Comparison of ENCODE assay signal across 11 cellular contexts in the genomic region with DNA sequence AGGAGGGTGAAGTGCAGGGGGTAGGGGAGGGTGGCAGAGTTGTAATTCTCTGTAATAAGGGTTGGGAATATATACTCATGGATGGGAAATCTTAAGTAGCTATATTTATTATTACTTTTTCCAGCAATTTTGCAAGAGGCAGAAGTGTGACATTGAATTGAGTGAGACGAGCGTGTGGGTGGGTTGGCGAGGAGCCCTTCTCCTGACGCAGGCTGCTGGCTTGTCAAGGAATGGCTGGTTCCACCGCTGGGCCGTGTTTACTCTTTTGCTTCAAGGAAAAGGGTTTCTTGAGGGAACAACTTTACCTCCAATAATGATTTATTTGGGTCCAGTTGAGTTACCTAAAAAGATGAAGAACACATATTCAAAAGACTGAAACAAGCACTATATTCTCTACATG. TPM values are rescaled to one million over a fixed set of nuclear protein-coding genes. Genes with fewer than 3 reads are reported as not detected.
"Had no signal": no experiment of that assay in that cellular context is flagged by ENCODE, and none has a peak within 500 bp of the region (broad histone marks: within the 10 kb centered on the region; RNA-seq: fewer than 3 reads in every experiment).

No MANE protein-coding gene starts in this region.

- H3K4me3 ChIP-seq: GM23248, GM23338, HAP-1 had no signal

- H3K27ac ChIP-seq: GM23248 had no signal

- H3K9ac ChIP-seq: GM23248 had no signal

- H3K27ac Mint-ChIP-seq: GM23338, H9, HFFc6 had no signal

- DNase-seq: GM23248, GOT3, H7, H9, HCEC 1CT, HFFc6 had no signal

- ATAC-seq: GM23338, HCT116 had no signal

- H3K4me1 ChIP-seq: HAP-1 had no signal

- H3K9me3 ChIP-seq: HAP-1 had no signal

- H3K36me3 ChIP-seq: HAP-1 had no signal

- H2AFZ ChIP-seq: GM23248, GM23338 had no signal

- H3K4me3 Mint-ChIP-seq: GM23338, H9, HFFc6 had no signal

- H3K4me2 ChIP-seq: GM23338 had no signal

- H3K4me1 Mint-ChIP-seq: GM23338, H9 had no signal

- FAIRE-seq: H1, H54 had no signal

RNA-seq across cellular contexts. Expression of a gene that starts 17.9 kb away (rescaled TPM):
- total RNA-seq: GM23248, H1 had no signal
- polyA plus RNA-seq: GM23248, GM23338, H1 had no signal
